Comparison of ENCODE assay signal across 23 cellular contexts in genomic region chr11:47800759-47801158, GRCh38. TPM values are rescaled to one million over a fixed set of nuclear protein-coding genes. Genes with fewer than 3 reads are reported as not detected.
A peak's percentile ranks its signal among the peaks of the same experiment; 100 is the strongest.
DNase-seq lines count a peak whose midpoint lies in the region; ATAC-seq and TF ChIP-seq lines count a peak whose summit lies in the region.
"Had no signal": no experiment of that assay in that cellular context is flagged by ENCODE, and none has a peak within 500 bp of the region (broad histone marks: within the 10 kb centered on the region; RNA-seq: fewer than 3 reads in every experiment).

No MANE protein-coding gene starts in this region.

- no peak overlapping the region for H2BK15ac ChIP-seq in mesendoderm (replicated peaks; ENCODE audit: low read depth)

- no peaks in the 10 kb centered on the region for H3K79me2 ChIP-seq in mesendoderm (ENCODE audit: control insufficient read depth, insufficient read depth, low read length)

- peaks cover 15% of the 10 kb centered on the region for H3K4me1 Mint-ChIP-seq in activated naive CD8-positive, alpha-beta T cell (ENCODE audit: low read depth)
- peaks cover 12% of the 10 kb centered on the region for H3K4me1 Mint-ChIP-seq in activated naive CD8-positive, alpha-beta T cell treated with anti-CD3 and anti-CD28 coated beads for 36 hours
- H3K4me1 Mint-ChIP-seq in activated T-helper 17 cell treated with anti-CD3 and anti-CD28 coated beads, Interleukin-2, amount 50 U/mL, for 72 hours: peaks cover 8% of the 10 kb centered on the region

- H3K9me3 ChIP-seq in heart left ventricle (no peaks in the 10 kb centered on the region), ovary (no peaks in the 10 kb centered on the region)
- H3K9me3 ChIP-seq: Caco-2, MG63 had no signal

- ATAC-seq in activated T-helper 17 cell treated with anti-CD3 and anti-CD28 coated beads, Interleukin-2, amount 50 U/mL, for 72 hours (replicated peaks): no peak
- ATAC-seq in heart left ventricle: peak; percentile 92 to 96 (median 92)
- ATAC-seq: PC-3 had no signal

- H3K36me3 Mint-ChIP-seq in activated naive CD8-positive, alpha-beta T cell: peaks cover 11% of the 10 kb centered on the region
- H3K36me3 Mint-ChIP-seq in activated naive CD8-positive, alpha-beta T cell treated with anti-CD3 and anti-CD28 coated beads for 36 hours: peaks cover 32% of the 10 kb centered on the region
- H3K36me3 Mint-ChIP-seq in activated T-helper 17 cell treated with anti-CD3 and anti-CD28 coated beads, Interleukin-2, amount 50 U/mL, for 72 hours (ENCODE audit: low read depth): peaks cover 97% of the 10 kb centered on the region

- H3K56ac ChIP-seq in mesendoderm (ENCODE audit: low read length): no peak overlapping the region

- no peak overlapping the region for H2BK5ac ChIP-seq in mesendoderm (ENCODE audit: low read length)

- H3K27ac Mint-ChIP-seq in activated naive CD8-positive, alpha-beta T cell: peak overlapping the region; percentile 18
- no peak overlapping the region for H3K27ac Mint-ChIP-seq in activated naive CD8-positive, alpha-beta T cell treated with anti-CD3 and anti-CD28 coated beads for 36 hours
- H3K27ac Mint-ChIP-seq in activated T-helper 17 cell treated with anti-CD3 and anti-CD28 coated beads, Interleukin-2, amount 50 U/mL, for 72 hours: peak overlapping the region; percentile 74

- H3K9ac ChIP-seq in mesendoderm (ENCODE audit: low read length): no peak overlapping the region

- H4K5ac ChIP-seq in mesendoderm (ENCODE audit: low read length): no peak overlapping the region

- 46 to 71% (median 64%) methylated on average over 1 of the region's 1 CpG for WGBS in heart left ventricle, 4 donors
- WGBS in mesendoderm (ENCODE audit: extremely low coverage, insufficient coverage, low lambda C conversion rate): no CpG with 5 or more reads among the region's 1 CpG
- WGBS in ovary, 3 donors: 97 to 100% (median 97%) methylated on average over 1 of the region's 1 CpG

- no peak overlapping the region for H3K4ac ChIP-seq in mesendoderm (ENCODE audit: low read depth, low read length)

- no peaks in the 10 kb centered on the region for H3K79me1 ChIP-seq in mesendoderm (ENCODE audit: low read length)

- H3K18ac ChIP-seq in mesendoderm (ENCODE audit: low read length): no peak overlapping the region

- H3K4me1 ChIP-seq in heart left ventricle: peaks cover 0 to 6% (median 0%) of the 10 kb centered on the region in 12 donors
- H3K4me1 ChIP-seq in mesendoderm (ENCODE audit: control insufficient read depth, low read depth, low read length): no peaks in the 10 kb centered on the region
- H3K4me1 ChIP-seq in ovary (ENCODE audit: insufficient read depth): no peaks in the 10 kb centered on the region
- H3K4me1 ChIP-seq: Caco-2 had no signal

- H3K23ac ChIP-seq in mesendoderm (ENCODE audit: low read length): no peak overlapping the region

- peaks cover 0 to 100% (median 99%) of the 10 kb centered on the region in 9 donors for H3K36me3 ChIP-seq in heart left ventricle
- H3K36me3 ChIP-seq in mesendoderm (ENCODE audit: control insufficient read depth, insufficient read depth, low read length): peaks cover 5% of the 10 kb centered on the region
- H3K36me3 ChIP-seq in ovary: no peaks in the 10 kb centered on the region

- H2BK120ac ChIP-seq in mesendoderm (ENCODE audit: low read depth, low read length): no peak overlapping the region

- H2AK5ac ChIP-seq in mesendoderm (ENCODE audit: low read length): no peak overlapping the region

- H4K8ac ChIP-seq in mesendoderm (ENCODE audit: low read depth, low read length): no peak overlapping the region

- no peak for TF ChIP-seq EP300 in ovary (IDR thresholded peaks at IDR 0.05)

- TF ChIP-seq POLR2A in heart left ventricle (IDR thresholded peaks at IDR 0.05) (no peak), ovary (IDR thresholded peaks at IDR 0.05) (no peak)

- no peaks in the 10 kb centered on the region for H3K27me3 Mint-ChIP-seq in activated naive CD8-positive, alpha-beta T cell
- H3K27me3 Mint-ChIP-seq in activated naive CD8-positive, alpha-beta T cell treated with anti-CD3 and anti-CD28 coated beads for 36 hours: no peaks in the 10 kb centered on the region
- H3K27me3 Mint-ChIP-seq in activated T-helper 17 cell treated with anti-CD3 and anti-CD28 coated beads, Interleukin-2, amount 50 U/mL, for 72 hours: no peaks in the 10 kb centered on the region
- H3K27me3 Mint-ChIP-seq: CD4-positive, alpha-beta memory T cell had no signal

- no peak overlapping the region for H3K4me2 ChIP-seq in mesendoderm (ENCODE audit: low read length)

- H3K4me3 Mint-ChIP-seq in activated naive CD8-positive, alpha-beta T cell: no peak overlapping the region
- H3K4me3 Mint-ChIP-seq in activated naive CD8-positive, alpha-beta T cell treated with anti-CD3 and anti-CD28 coated beads for 36 hours: no peak overlapping the region
- no peak overlapping the region for H3K4me3 Mint-ChIP-seq in activated T-helper 17 cell treated with anti-CD3 and anti-CD28 coated beads, Interleukin-2, amount 50 U/mL, for 72 hours
- H3K4me3 Mint-ChIP-seq: CD4-positive, alpha-beta memory T cell had no signal

- TF ChIP-seq CTCF in heart left ventricle (IDR thresholded peaks at IDR 0.05) (peak in 2 of 12 donors; percentile 11 to 15), ovary (IDR thresholded peaks at IDR 0.05) (no peak)

- H3K9me3 Mint-ChIP-seq in activated naive CD8-positive, alpha-beta T cell (ENCODE audit: low read depth): no peaks in the 10 kb centered on the region
- no peaks in the 10 kb centered on the region for H3K9me3 Mint-ChIP-seq in activated naive CD8-positive, alpha-beta T cell treated with anti-CD3 and anti-CD28 coated beads for 36 hours
- H3K9me3 Mint-ChIP-seq in activated T-helper 17 cell treated with anti-CD3 and anti-CD28 coated beads, Interleukin-2, amount 50 U/mL, for 72 hours: no peaks in the 10 kb centered on the region
- H3K9me3 Mint-ChIP-seq: CD4-positive, alpha-beta memory T cell had no signal

- intact Hi-C loops in heart left ventricle (cut with DNase I) (loop anchor here in 5 of 10 donors (5.0 to 10.0 kb wide), 3 partner anchors 33 to 56 kb away; partner anchors contain the start of gene FNBP4 (in 1 of the 5)), ovary (cut with DNase I) (no loop called here)

- peak overlapping the region in 9 of 12 donors; percentile 2 to 75 (median 47) for H3K27ac ChIP-seq in heart left ventricle
- no peak overlapping the region for H3K27ac ChIP-seq in mesendoderm (ENCODE audit: low read depth, low read length)
- H3K27ac ChIP-seq in ovary: no peak overlapping the region

- H3K27me3 ChIP-seq in heart left ventricle (no peaks in the 10 kb centered on the region), mesendoderm (ENCODE audit: insufficient read depth, low read length, poor library complexity) (no peaks in the 10 kb centered on the region), ovary (no peaks in the 10 kb centered on the region)
- H3K27me3 ChIP-seq: MG63 had no signal

- no peak for DNase-seq in activated naive CD8-positive, alpha-beta T cell treated with anti-CD3 and anti-CD28 coated beads for 36 hours
- DNase-seq in heart left ventricle (peak in 3 of 5 donors; percentile 16 to 29 (median 20)), mesendoderm (peak; percentile 4), NCI-H524 treated with DMSO at 0.1 percent for 48 hours (lab: John Stamatoyannopoulos, UW) (no peak), ovary (no peak)
- DNase-seq: C1 segment of cervical spinal cord; Caco-2; CD4-positive, alpha-beta memory T cell; HCEC 1CT; KG1; MG63; NCI-H1105 treated with DMSO at 0.1 percent for 48 hours; NCI-H146; NCI-H1930; NCI-H2107; NCI-H446; NCI-H526; NCI-H82; NK-92 treated with Interleukin-12 subunit alpha and Interleukin-12 subunit beta, amount 100 ng/mL, for 24 hours; PC-3; SHP77 had no signal

- H3K4me3 ChIP-seq in heart left ventricle: no peak overlapping the region
- H3K4me3 ChIP-seq in mesendoderm (ENCODE audit: low read length): no peak overlapping the region
- H3K4me3 ChIP-seq in ovary: no peak overlapping the region
- H3K4me3 ChIP-seq: MG63 had no signal

RNA-seq across cellular contexts. Expression of gene FNBP4, which starts 33.6 kb away (rescaled TPM):
- total RNA-seq in activated naive CD8-positive, alpha-beta T cell treated with anti-CD3 and anti-CD28 coated beads for 36 hours: 100 to 1,000 TPM; 107 to 116 TPM
- total RNA-seq in activated T-helper 17 cell treated with anti-CD3 and anti-CD28 coated beads, Interleukin-2, amount 50 U/mL, for 72 hours: 100 to 1,000 TPM; 114 to 142 TPM
- total RNA-seq in heart left ventricle (10 to 100 TPM; 24.4 to 56.9 (median 42.5) TPM), ovary (100 to 1,000 TPM in 5 of 7 donors, 10 to 100 TPM in 2; 81.8 to 167 (median 131) TPM)
- polyA plus RNA-seq in heart left ventricle (10 to 100 TPM; 20.1 to 41.6 TPM), ovary (10 to 100 TPM; 59.4 to 72.8 TPM)
- 58.7 TPM for polyA plus RNA-seq in mesendoderm (2013, experiment 1 of 2)
- polyA plus RNA-seq in mesendoderm (2013, experiment 2 of 2): 57.8 TPM

RNA-seq across cellular contexts. Expression of gene NUP160, which starts 47.4 kb away (rescaled TPM):
- total RNA-seq in activated naive CD8-positive, alpha-beta T cell treated with anti-CD3 and anti-CD28 coated beads for 36 hours: 10 to 100 TPM; 76.9 to 79.2 TPM
- total RNA-seq in activated T-helper 17 cell treated with anti-CD3 and anti-CD28 coated beads, Interleukin-2, amount 50 U/mL, for 72 hours: 10 to 100 TPM; 61.9 to 77.7 TPM
- total RNA-seq in heart left ventricle (10 to 100 TPM in 8 of 9 donors, 1 to 10 TPM in 1; 9.4 to 19.7 (median 14.1) TPM), ovary (10 to 100 TPM; 29.1 to 48.5 (median 32.7) TPM)
- polyA plus RNA-seq in heart left ventricle (10 to 100 TPM; 10.6 to 12.9 TPM), ovary (10 to 100 TPM; 21.3 to 27.3 TPM)
- polyA plus RNA-seq in mesendoderm (2013, experiment 1 of 2): 53.8 TPM
- 53.1 TPM for polyA plus RNA-seq in mesendoderm (2013, experiment 2 of 2)

Comparison
In these comparisons a context has a peak if more than half of its experiments do, and no peak if none do; other contexts are left out.
1. DNase-seq: peak in heart left ventricle (3 of 5) and mesendoderm (single experiment); none in activated naive CD8-positive, alpha-beta T cell treated with anti-CD3 and anti-CD28 coated beads for 36 hours (single experiment), NCI-H524 treated with DMSO at 0.1 percent for 48 hours (single experiment) and ovary (0 of 5).
2. H3K27ac ChIP-seq: peak in heart left ventricle (9 of 12); none in mesendoderm (single experiment) and ovary (0 of 2).